In genomic region chr2:227454323-227454860, GRCh38 we compare ENCODE assay signal across 12 cellular contexts.
"Had no signal": no experiment of that assay in that cellular context is flagged by ENCODE, and none has a peak within 500 bp of the region (broad histone marks: within the 10 kb centered on the region; RNA-seq: fewer than 3 reads in every experiment).

No MANE protein-coding gene starts in this region.

- DNase-seq: activated CD4-positive, alpha-beta T cell treated with anti-CD3 and anti-CD28 coated beads, Interleukin-2, amount 10 ng/mL, durations not matched to agents 24 days and 14 days; activated CD8-positive, alpha-beta memory T cell treated with anti-CD3 and anti-CD28 coated beads for 24 hours; dorsolateral prefrontal cortex; endodermal cell; heart right ventricle; midbrain; T-helper 17 cell; WERI-Rb-1 had no signal

- H3K4me3 ChIP-seq: ascending aorta, dorsolateral prefrontal cortex, gastroesophageal sphincter, heart right ventricle had no signal

- H3K9me3 ChIP-seq: ascending aorta, gastroesophageal sphincter, heart right ventricle had no signal

- H3K4me1 ChIP-seq: ascending aorta, gastroesophageal sphincter had no signal

- H3K27me3 ChIP-seq: ascending aorta, dorsolateral prefrontal cortex, gastroesophageal sphincter, heart right ventricle had no signal

- H3K27ac Mint-ChIP-seq: activated CD4-positive, alpha-beta T cell treated with anti-CD3 and anti-CD28 coated beads, Interleukin-2, amount 10 ng/mL, durations not matched to agents 24 days and 14 days; endodermal cell; T-helper 17 cell had no signal

- H3K4me3 Mint-ChIP-seq: activated CD4-positive, alpha-beta T cell treated with anti-CD3 and anti-CD28 coated beads, Interleukin-2, amount 10 ng/mL, durations not matched to agents 24 days and 14 days; endodermal cell; T-helper 17 cell had no signal

- ATAC-seq: gastroesophageal sphincter, heart right ventricle, left lobe of liver, sciatic nerve, T-helper 17 cell had no signal

- H3K27me3 Mint-ChIP-seq: activated CD4-positive, alpha-beta T cell treated with anti-CD3 and anti-CD28 coated beads, Interleukin-2, amount 10 ng/mL, durations not matched to agents 24 days and 14 days; T-helper 17 cell had no signal

- H3K27ac ChIP-seq: ascending aorta, dorsolateral prefrontal cortex, gastroesophageal sphincter, heart right ventricle, WERI-Rb-1 had no signal

- H3K36me3 ChIP-seq: ascending aorta, gastroesophageal sphincter, heart right ventricle, WERI-Rb-1 had no signal

- H3K4me1 Mint-ChIP-seq: endodermal cell had no signal

- H3K9me3 Mint-ChIP-seq: activated CD4-positive, alpha-beta T cell treated with anti-CD3 and anti-CD28 coated beads, Interleukin-2, amount 10 ng/mL, durations not matched to agents 24 days and 14 days; endodermal cell had no signal
